In the genomic region with DNA sequence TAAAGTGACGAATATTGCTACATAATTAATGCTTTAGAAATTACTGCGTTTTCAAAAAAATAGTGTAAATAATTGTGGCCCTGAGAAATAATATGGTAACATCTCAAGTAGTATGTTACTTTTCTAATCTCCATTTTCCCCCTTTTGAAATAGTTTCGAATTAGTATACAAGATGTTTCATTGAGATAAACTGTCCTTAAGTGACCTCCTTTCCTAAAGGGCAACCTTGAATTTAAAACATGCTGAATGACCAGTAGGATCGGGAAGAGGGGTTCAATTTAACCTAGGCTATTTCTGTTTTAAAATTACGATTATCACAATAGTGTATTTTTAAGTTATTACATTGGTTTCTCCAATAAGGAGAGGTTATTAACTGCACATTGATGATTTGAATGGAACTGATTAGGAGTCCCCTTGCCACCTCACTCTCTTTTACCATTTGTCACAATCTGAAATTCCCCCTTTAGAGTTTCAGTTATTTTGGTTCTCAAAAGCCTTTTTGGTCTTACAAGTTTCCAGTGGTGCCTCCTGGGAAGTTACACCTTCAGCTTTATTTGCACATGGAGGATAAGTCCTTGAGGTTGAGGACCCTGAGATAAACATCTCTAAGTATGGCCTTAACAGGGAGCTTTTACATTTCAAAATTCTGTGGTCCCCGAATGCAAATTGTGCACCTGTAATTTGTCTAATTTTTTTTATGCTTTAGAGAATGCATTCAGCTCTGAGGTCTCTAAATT, we compare ENCODE assay signal across 8 cellular contexts. TPM values are rescaled to one million over a fixed set of nuclear protein-coding genes. Genes with fewer than 3 reads are reported as not detected.
DNase-seq lines count a peak whose midpoint lies in the region; ATAC-seq and TF ChIP-seq lines count a peak whose summit lies in the region.

No MANE protein-coding gene starts in this region.

- DNase-seq in left ventricle myocardium inferior: no peak
- no peak for DNase-seq in left ventricle myocardium superior
- no peak for DNase-seq in activated naive CD8-positive, alpha-beta T cell treated with anti-CD3 and anti-CD28 coated beads, Interleukin-2, amount 10 ng/mL, durations not matched to agents 7 days and 5 days
- DNase-seq in upper lobe of right lung: no peak
- no peak for DNase-seq in GM13976 (ENCODE audit: low spot score)
- DNase-seq in activated gamma-delta T cell treated with Interleukin-2 at 50 U/mL for 16 hours: no peak

- H3K4me1 ChIP-seq in left ventricle myocardium inferior (peaks cover 92% of the 10 kb centered on the region), liver (ENCODE audit: control insufficient read depth in 4 of 4, insufficient read depth in 4 of 4, low read length in 3 of 4) (peaks cover 13 to 52% (median 50%) of the 10 kb centered on the region in 4 donors), upper lobe of right lung (peaks cover 59% of the 10 kb centered on the region)

- H3K27me3 ChIP-seq in left ventricle myocardium inferior (ENCODE audit: low read depth) (no peaks in the 10 kb centered on the region), liver (ENCODE audit: control insufficient read depth in 4 of 4, insufficient read depth in 4 of 4, low read length in 3 of 4) (no peaks in the 10 kb centered on the region), upper lobe of right lung (no peaks in the 10 kb centered on the region)

- H3K9ac ChIP-seq in liver (ENCODE audit: low read depth in 1 of 2, low read length in 2 of 2): peak overlapping the region in 1 of 2 donors; percentile 24

- no peak for TF ChIP-seq CTCF in left ventricle myocardium inferior (IDR thresholded peaks at IDR 0.05; ENCODE audit: borderline replicate concordance)
- no peak for TF ChIP-seq CTCF in liver (IDR thresholded peaks at IDR 0.05; ENCODE audit: low read depth, low read length, missing input control)
- no peak for TF ChIP-seq CTCF in upper lobe of right lung (IDR thresholded peaks at IDR 0.05)
- no peak for TF ChIP-seq CTCF in GM13976 (IDR thresholded peaks at IDR 0.05; ENCODE audit: borderline replicate concordance, control extremely low read depth, extremely low read depth, insufficient read depth, missing control alignments)

- H3K9me3 Mint-ChIP-seq in activated naive CD8-positive, alpha-beta T cell treated with anti-CD3 and anti-CD28 coated beads, Interleukin-2, amount 10 ng/mL, durations not matched to agents 7 days and 5 days: no peaks in the 10 kb centered on the region

- H3K27me3 Mint-ChIP-seq in activated naive CD8-positive, alpha-beta T cell treated with anti-CD3 and anti-CD28 coated beads, Interleukin-2, amount 10 ng/mL, durations not matched to agents 7 days and 5 days: no peaks in the 10 kb centered on the region

- H3K36me3 Mint-ChIP-seq in activated naive CD8-positive, alpha-beta T cell treated with anti-CD3 and anti-CD28 coated beads, Interleukin-2, amount 10 ng/mL, durations not matched to agents 7 days and 5 days: peaks cover 49% of the 10 kb centered on the region

- peak overlapping the region; percentile 89 for H3K4me3 Mint-ChIP-seq in activated naive CD8-positive, alpha-beta T cell treated with anti-CD3 and anti-CD28 coated beads, Interleukin-2, amount 10 ng/mL, durations not matched to agents 7 days and 5 days

- H3K27ac ChIP-seq in left ventricle myocardium inferior (replicated peaks) (peak overlapping the region; percentile 97), liver (ENCODE audit: low read depth in 1 of 2, low read length in 2 of 2) (peak overlapping the region in 1 of 2 donors; percentile 59), upper lobe of right lung (no peak overlapping the region)

- H3K36me3 ChIP-seq in left ventricle myocardium inferior (no peaks in the 10 kb centered on the region), liver (ENCODE audit: control insufficient read depth in 4 of 4, insufficient read depth in 3 of 4, low read depth in 1 of 4, low read length in 3 of 4) (no peaks in the 10 kb centered on the region), upper lobe of right lung (no peaks in the 10 kb centered on the region)

- POLR2A ChIA-PET in activated naive CD8-positive, alpha-beta T cell treated with anti-CD3 and anti-CD28 coated beads, Interleukin-2, amount 10 ng/mL, durations not matched to agents 7 days and 5 days (lab: Charles Lee): interaction anchor here (1.2 to 5.9 kb wide), 2 partner anchors 16 to 136 kb away, joined by 3 to 38 read pairs; a partner anchor contains a TSS

- H3K9me3 ChIP-seq in left ventricle myocardium inferior (replicated peaks): no peaks in the 10 kb centered on the region
- no peaks in the 10 kb centered on the region for H3K9me3 ChIP-seq in liver (ENCODE audit: control insufficient read depth in 4 of 4, low read length in 3 of 4)
- no peaks in the 10 kb centered on the region for H3K9me3 ChIP-seq in upper lobe of right lung

- 32% methylated on average over 6 of the region's 6 CpGs for WGBS in liver

- peak overlapping the region; percentile 95 for H3K4me3 ChIP-seq in left ventricle myocardium inferior
- no peak overlapping the region for H3K4me3 ChIP-seq in liver (ENCODE audit: low read depth in 1 of 3, low read length in 3 of 3)
- peak overlapping the region; percentile 89 for H3K4me3 ChIP-seq in upper lobe of right lung

- TF ChIP-seq RAD21 in liver (IDR thresholded peaks at IDR 0.05): no peak

- ATAC-seq in left ventricle myocardium superior: no peak
- ATAC-seq in activated naive CD8-positive, alpha-beta T cell treated with anti-CD3 and anti-CD28 coated beads, Interleukin-2, amount 10 ng/mL, durations not matched to agents 7 days and 5 days (ENCODE audit: low read depth): no peak
- ATAC-seq in upper lobe of right lung: no peak
- ATAC-seq in GM18520 (IDR thresholded peaks at IDR 0.05; ENCODE audit: unreplicated experiment): no peak

- peaks cover 62% of the 10 kb centered on the region for H3K4me1 Mint-ChIP-seq in activated naive CD8-positive, alpha-beta T cell treated with anti-CD3 and anti-CD28 coated beads, Interleukin-2, amount 10 ng/mL, durations not matched to agents 7 days and 5 days

- intact Hi-C loops in left ventricle myocardium inferior (cut with micrococcal nuclease): loop anchor here (10.0 kb wide), 1 partner anchor 137 kb away; a partner anchor contains a TSS
- intact Hi-C loops in left ventricle myocardium superior (cut with micrococcal nuclease): no loop called here
- intact Hi-C loops in upper lobe of right lung (cut with DNase I): no loop called here

- in situ Hi-C loops in GM13976 (cut with MboI; ENCODE audit: low sequenced_read_pairs, unreplicated experiment): no loop called here

- H3K27ac Mint-ChIP-seq in activated naive CD8-positive, alpha-beta T cell treated with anti-CD3 and anti-CD28 coated beads, Interleukin-2, amount 10 ng/mL, durations not matched to agents 7 days and 5 days: peak overlapping the region; percentile 73

TF ChIP-seq in liver, 16 proteins besides CTCF, POLR2A, EP300 and RAD21:
- peak; percentile 5 to 41 for TF ChIP-seq RXRA (IDR thresholded peaks at IDR 0.05)
- TF ChIP-seq, protein P1, sequence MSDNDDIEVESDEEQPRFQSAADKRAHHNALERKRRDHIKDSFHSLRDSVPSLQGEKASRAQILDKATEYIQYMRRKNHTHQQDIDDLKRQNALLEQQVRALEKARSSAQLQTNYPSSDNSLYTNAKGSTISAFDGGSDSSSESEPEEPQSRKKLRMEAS (IDR thresholded peaks at IDR 0.05): no peak

RNA-seq across cellular contexts. Expression of a gene that starts 2.3 kb away (rescaled TPM):
- total RNA-seq in left ventricle myocardium inferior (108 TPM), left ventricle myocardium superior (117 TPM), liver (10 to 100 TPM; 63.6 to 99.6 TPM), upper lobe of right lung (229 TPM)
- 100 to 1,000 TPM; 408 to 414 TPM for total RNA-seq in activated naive CD8-positive, alpha-beta T cell treated with anti-CD3 and anti-CD28 coated beads, Interleukin-2, amount 10 ng/mL, durations not matched to agents 7 days and 5 days
- 10 to 100 TPM; 34.4 to 39.9 TPM for polyA plus RNA-seq in liver

Comparison
In these comparisons a context has a peak if more than half of its experiments do, and no peak if none do; other contexts are left out.
1. H3K4me3 ChIP-seq: peak in left ventricle myocardium inferior (single experiment) and upper lobe of right lung (single experiment); none in liver (0 of 3).